In genomic region chr11:129829493-129829892, GRCh38 we compare ENCODE assay signal across 6 cellular contexts. TPM values are rescaled to one million over a fixed set of nuclear protein-coding genes. Genes with fewer than 3 reads are reported as not detected.
"Had no signal": no experiment of that assay in that cellular context is flagged by ENCODE, and none has a peak within 500 bp of the region (broad histone marks: within the 10 kb centered on the region; RNA-seq: fewer than 3 reads in every experiment).

No MANE protein-coding gene starts in this region.

RNA-seq across cellular contexts. Expression of gene TMEM45B, which starts 13.8 kb away (rescaled TPM):
- total RNA-seq: fibroblast of villous mesenchyme, left ventricle myocardium inferior, osteocyte, psoas muscle, SJSA1, subcutaneous adipose tissue had no signal
